ENCODE assay signal across 7 cellular contexts in the genomic region with DNA sequence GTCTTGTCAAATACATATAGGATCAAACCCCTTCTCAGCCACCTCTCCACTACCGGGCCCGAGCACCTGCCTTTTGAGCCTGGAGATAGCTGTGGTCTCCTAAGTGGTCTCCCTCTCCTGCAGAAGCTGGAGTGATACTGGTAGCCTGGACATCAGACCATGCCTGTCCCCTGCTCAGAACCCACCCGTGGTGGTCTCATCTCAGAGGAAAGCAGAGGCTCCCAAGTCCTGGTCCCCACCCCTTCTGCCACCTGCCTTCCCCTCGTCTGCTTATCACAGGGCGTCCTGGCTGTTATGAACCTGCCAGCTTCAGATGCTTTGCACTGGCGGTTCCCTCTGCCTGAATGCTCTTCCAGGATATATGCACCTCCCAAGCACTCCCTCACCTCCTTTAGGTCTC.
"Had no signal": no experiment of that assay in that cellular context is flagged by ENCODE, and none has a peak within 500 bp of the region (broad histone marks: within the 10 kb centered on the region; RNA-seq: fewer than 3 reads in every experiment).

No MANE protein-coding gene starts in this region.

- H3K4me1 ChIP-seq: HAP-1 had no signal

- DNase-seq: H7, HFFc6, IMR-90 had no signal

- H3K4me3 ChIP-seq: GM23338, HAP-1, K562 had no signal

- H3K36me3 ChIP-seq: HAP-1 had no signal

- H3K4me2 ChIP-seq: GM23338 had no signal

- H2AFZ ChIP-seq: GM23338 had no signal

- H3K9me3 ChIP-seq: HAP-1 had no signal

- FAIRE-seq: HTR-8/SVneo, K562 had no signal
